In genomic region chr20:56443654-56444540, GRCh38 we compare ENCODE assay signal across 2 cellular contexts.
TF ChIP-seq lines count a peak whose summit lies in the region.

No MANE protein-coding gene starts in this region.

TF ChIP-seq in HepG2, 621 proteins besides CTCF, POLR2A, EP300 and RAD21:
- no peak for TF ChIP-seq GABPA (IDR thresholded peaks at IDR 0.05; ENCODE audit: low read depth, low read length)
- no peak for TF ChIP-seq GABPA (CRISPR knock-in tag; IDR thresholded peaks at IDR 0.05; ENCODE audit: low read depth)
- no peak for TF ChIP-seq ZNF292 (CRISPR knock-in tag; IDR thresholded peaks at IDR 0.05; ENCODE audit: borderline replicate concordance, low read depth)
- TF ChIP-seq ARID3A (IDR thresholded peaks at IDR 0.05; ENCODE audit: low read depth, low read length): peak; percentile 18; the same call in 1 of the 2 replicates
- TF ChIP-seq FOXP1 (IDR thresholded peaks at IDR 0.05): no peak
- peak; percentile 27; the same call in 1 of the 2 replicates for TF ChIP-seq FOXP1 (CRISPR knock-in tag; IDR thresholded peaks at IDR 0.05)
- TF ChIP-seq FOSL2 (CRISPR knock-in tag; IDR thresholded peaks at IDR 0.05): 0 out of 2 replicates have a peak, but pooled peaks have one; percentile 5
- TF ChIP-seq POLR2AphosphoS5 (IDR thresholded peaks at IDR 0.05; ENCODE audit: low read depth, low read length): no peak
- TF ChIP-seq ZNF687 (CRISPR knock-in tag; IDR thresholded peaks at IDR 0.05): peak; percentile 32; the same call in 1 of the 2 replicates
- TF ChIP-seq ZBTB33 (CRISPR knock-in tag; IDR thresholded peaks at IDR 0.05): peak; percentile 74; the same call in 1 of the 2 replicates
- TF ChIP-seq ZNF441 (CRISPR knock-in tag; IDR thresholded peaks at IDR 0.05; ENCODE audit: borderline replicate concordance): 0 out of 2 replicates have a peak, but pooled peaks have one; percentile 40
- no peak for TF ChIP-seq ZNF207 (IDR thresholded peaks at IDR 0.05; ENCODE audit: borderline replicate concordance)
- no peak for TF ChIP-seq RBAK (CRISPR knock-in tag; IDR thresholded peaks at IDR 0.05)
- TF ChIP-seq USF2 (IDR thresholded peaks at IDR 0.05; ENCODE audit: low read depth, low read length): 0 out of 2 replicates have a peak, but pooled peaks have one; percentile 2
- no peak for TF ChIP-seq USF2 (CRISPR knock-in tag; IDR thresholded peaks at IDR 0.05; ENCODE audit: borderline replicate concordance)

TF ChIP-seq in HEK293T, 16 proteins besides CTCF, POLR2A, EP300 and RAD21:
- TF ChIP-seq FOXA1 (IDR thresholded peaks at IDR 0.05) (no peak), SUZ12 (IDR thresholded peaks at IDR 0.05) (no peak)
